Comparison of ENCODE assay signal across 9 cellular contexts in genomic region chr17:63918789-63919305, GRCh38. TPM values are rescaled to one million over a fixed set of nuclear protein-coding genes. Genes with fewer than 3 reads are reported as not detected.
DNase-seq lines count a peak whose midpoint lies in the region; ATAC-seq, FAIRE-seq and TF ChIP-seq lines count a peak whose summit lies in the region.
"Not testable (repeated sequence)": the region's sequence is repeated elsewhere in the genome, so short reads cannot be mapped to it uniquely, and the experiment has no call there.
"Had no signal": no experiment of that assay in that cellular context is flagged by ENCODE, and none has a peak within 500 bp of the region (broad histone marks: within the 10 kb centered on the region; RNA-seq: fewer than 3 reads in every experiment).

GH1 (minus strand) TSS chr17:63918839; CDS start chr17:63918776, 63 bp downstream.

- not testable (repeated sequence) for H3K36me3 ChIP-seq in CD4-positive, alpha-beta memory T cell (ENCODE audit: insufficient read depth, low read length); HUES64 (ENCODE audit: insufficient read depth, low read length); OCI-LY1 (ENCODE audit: insufficient read depth, low read length); kidney (ENCODE audit: control insufficient read depth in 1 of 2, insufficient read depth in 2 of 2, low read length in 2 of 2); neural progenitor cell

- FAIRE-seq in kidney (lab: Jason Lieb, UNC), result not testable (repeated sequence)

- TF ChIP-seq CTCF in OCI-LY1 (IDR thresholded peaks at IDR 0.05; ENCODE audit: low read length); WTC11 (IDR thresholded peaks at IDR 0.05); kidney (IDR thresholded peaks at IDR 0.05; ENCODE audit: borderline replicate concordance, extremely low read depth, insufficient read depth); neural progenitor cell (IDR thresholded peaks at IDR 0.05): not testable (repeated sequence)

- not testable (repeated sequence) for H3K27ac ChIP-seq in CD4-positive, alpha-beta memory T cell (ENCODE audit: low read depth, low read length); HUES64 (ENCODE audit: low read depth, low read length); kidney (ENCODE audit: low read depth in 2 of 2, low read length in 2 of 2); neural progenitor cell
- H3K27ac ChIP-seq in OCI-LY1 (ENCODE audit: low read depth, low read length, poor library complexity, severe bottlenecking), result peak within 1 kb of the TSS; percentile 86

- not testable (repeated sequence) for ATAC-seq in WTC11; effector memory CD8-positive, alpha-beta T cell (replicated peaks)

- not testable (repeated sequence) for H3K4me1 ChIP-seq in CD4-positive, alpha-beta memory T cell (ENCODE audit: insufficient read depth, low read length); HUES64 (ENCODE audit: insufficient read depth, low read length); kidney (ENCODE audit: control insufficient read depth in 1 of 2, insufficient read depth in 1 of 2, low read depth in 1 of 2, low read length in 2 of 2); neural progenitor cell
- H3K4me1 ChIP-seq in OCI-LY1 (ENCODE audit: insufficient read depth, low read length, severe bottlenecking), result peaks cover 59% of the 10 kb centered on the region

- H3K4me1 Mint-ChIP-seq in CD4-positive, alpha-beta memory T cell, result not testable (repeated sequence)
- H3K4me1 Mint-ChIP-seq in WTC11, result peaks cover 16% of the 10 kb centered on the region
- peaks cover 6 to 12% of the 10 kb centered on the region in 2 donors for H3K4me1 Mint-ChIP-seq in effector memory CD8-positive, alpha-beta T cell (ENCODE audit: low read depth in 2 of 2)
- peaks cover 11% of the 10 kb centered on the region for H3K4me1 Mint-ChIP-seq in neural progenitor cell

- not testable (repeated sequence) for H3K79me2 ChIP-seq in OCI-LY1 (ENCODE audit: insufficient read depth, low read length); neural progenitor cell (ENCODE audit: low read depth)

- not testable (repeated sequence) for DNase-seq in CD4-positive, alpha-beta memory T cell; WTC11 (ENCODE audit: low spot score); effector memory CD8-positive, alpha-beta T cell; neural progenitor cell (ENCODE audit: low spot score)
- peak; percentile 56 for DNase-seq in kidney

- H2AFZ ChIP-seq in OCI-LY1 (ENCODE audit: low read length), result not testable (repeated sequence)
- H2AFZ ChIP-seq in neural progenitor cell (replicated peaks), result peak within 1 kb of the TSS; percentile 89

- H3K4me3 Mint-ChIP-seq in CD4-positive, alpha-beta memory T cell; neural progenitor cell: not testable (repeated sequence)
- H3K4me3 Mint-ChIP-seq in WTC11, result peak within 1 kb of the TSS; percentile 46
- peak within 1 kb of the TSS in 1 of 2 donors; percentile 2 for H3K4me3 Mint-ChIP-seq in effector memory CD8-positive, alpha-beta T cell

- not testable (repeated sequence) for H3K27me3 Mint-ChIP-seq in CD4-positive, alpha-beta memory T cell; WTC11 (ENCODE audit: low read depth); effector memory CD8-positive, alpha-beta T cell
- peaks cover 13% of the 10 kb centered on the region for H3K27me3 Mint-ChIP-seq in neural progenitor cell (ENCODE audit: insufficient read depth, low read depth)

- H3K9ac ChIP-seq in HUES64 (ENCODE audit: low read depth, low read length); kidney (ENCODE audit: low read length in 2 of 2); neural progenitor cell: not testable (repeated sequence)
- H3K9ac ChIP-seq in OCI-LY1 (ENCODE audit: low read length), result peak within 1 kb of the TSS; percentile 45; the same call in 1 of the 2 replicates

- not testable (repeated sequence) for H3K4me3 ChIP-seq in CD4-positive, alpha-beta memory T cell (ENCODE audit: low read length in 2 of 2); kidney (ENCODE audit: low read length in 2 of 2); neural progenitor cell
- H3K4me3 ChIP-seq in HUES64 (ENCODE audit: low read length) (peak within 1 kb of the TSS; percentile 43), OCI-LY1 (ENCODE audit: low read depth, low read length, poor library complexity, severe bottlenecking) (peak within 1 kb of the TSS; percentile 26)

- WGBS in HUES64, result 62% methylated on average over 8 of the region's 10 CpGs

- not testable (repeated sequence) for H3K9me3 ChIP-seq in CD4-positive, alpha-beta memory T cell (ENCODE audit: control insufficient read depth in 1 of 2, low read length in 2 of 2); HUES64 (ENCODE audit: insufficient read depth, low read depth, low read length); OCI-LY1 (ENCODE audit: low read length); kidney (ENCODE audit: control insufficient read depth in 1 of 2, low read length in 2 of 2); neural progenitor cell (ENCODE audit: low read depth)

- H3K36me3 Mint-ChIP-seq in CD4-positive, alpha-beta memory T cell; WTC11; effector memory CD8-positive, alpha-beta T cell (ENCODE audit: insufficient read depth); neural progenitor cell: not testable (repeated sequence)

- H3K9me3 Mint-ChIP-seq in CD4-positive, alpha-beta memory T cell; WTC11; effector memory CD8-positive, alpha-beta T cell; neural progenitor cell: not testable (repeated sequence)

- not testable (repeated sequence) for H3F3A ChIP-seq in OCI-LY1 (ENCODE audit: insufficient read depth, low read length); neural progenitor cell (ENCODE audit: low read depth)

- H3K27me3 ChIP-seq in CD4-positive, alpha-beta memory T cell (ENCODE audit: insufficient read depth, low read length); HUES64 (ENCODE audit: insufficient read depth, low read length); OCI-LY1 (ENCODE audit: insufficient read depth, low read length); neural progenitor cell: not testable (repeated sequence)

- POLR2A ChIA-PET in CD4-positive, alpha-beta memory T cell (lab: Charles Lee; ENCODE audit: partially characterized antibody), result interaction anchor here (0.9 to 3.8 kb wide), 13 partner anchors 13 to 227 kb away, joined by 3 to 46 read pairs (median 7); partner anchors contain the start of genes CD79B, ERN1 and ICAM2
- POLR2A ChIA-PET in WTC11 (lab: Charles Lee), result interaction anchor here (0.6 to 1.4 kb wide), 4 partner anchors 28 to 224 kb away, joined by 3 to 9 read pairs (median 4); no protein-coding TSS in a partner anchor

- peak within 1 kb of the TSS; percentile 57 for H3K4me2 ChIP-seq in OCI-LY1 (ENCODE audit: low read length)
- H3K4me2 ChIP-seq in neural progenitor cell, result peak within 1 kb of the TSS; percentile 49

- H4K20me1 ChIP-seq in OCI-LY1 (ENCODE audit: insufficient read depth, low read length); neural progenitor cell (ENCODE audit: low read depth): not testable (repeated sequence)

- not testable (repeated sequence) for H3K9me2 ChIP-seq in OCI-LY1 (ENCODE audit: low read depth, low read length)

- peak within 1 kb of the TSS in 6 of 7 donors; percentile 38 to 87 (median 62) for H3K27ac Mint-ChIP-seq in CD4-positive, alpha-beta memory T cell
- H3K27ac Mint-ChIP-seq in WTC11, neural progenitor cell: not testable (repeated sequence)
- H3K27ac Mint-ChIP-seq in effector memory CD8-positive, alpha-beta T cell, result peak within 1 kb of the TSS; percentile 23 to 63

- intact Hi-C loops in CD4-positive, alpha-beta memory T cell (cut with micrococcal nuclease), result loop anchor here (1.0 to 5.0 kb wide), 5 partner anchors 27 to 363 kb away; partner anchors contain the start of gene ERN1
- intact Hi-C loops in kidney (cut with DNase I), result loop anchor here (10.0 kb wide), 2 partner anchors 96 to 216 kb away; partner anchors contain the start of gene ERN1

- CTCF ChIA-PET in CD4-positive, alpha-beta memory T cell (lab: Charles Lee; ENCODE audit: partially characterized antibody), result interaction anchor here (0.8 to 14.7 kb wide), 48 partner anchors 11 to 363 kb away, joined by 3 to 351 read pairs (median 5); partner anchors contain the start of genes CD79B, ERN1 and ICAM2
- CTCF ChIA-PET in WTC11 (lab: Charles Lee), result interaction anchor here (0.6 to 4.5 kb wide), 47 partner anchors 8 to 356 kb away, joined by 3 to 170 read pairs (median 12); partner anchors contain the start of genes CD79B, CSH2, CSHL1 and ERN1

RNA-seq across cellular contexts. Expression of gene GH1, which starts in this region (rescaled TPM):
- total RNA-seq in CD4-positive, alpha-beta memory T cell, result not detected
- not detected for polyA plus RNA-seq in CD4-positive, alpha-beta memory T cell
- polyA plus RNA-seq in HUES64 (2013, experiment 1 of 2), result not detected
- not detected for polyA plus RNA-seq in HUES64 (2013, experiment 2 of 2)
- total RNA-seq in WTC11 (2021) (not detected in 3 replicates), kidney (not detected), neural progenitor cell (ENCODE audit: low replicate concordance) (not detected in 2 replicates)
- polyA plus RNA-seq in kidney (ENCODE audit: insufficient read depth, low read depth, low replicate concordance), result not detected
- total RNA-seq: Daoy, RPMI7951 had no signal

Comparison
In these comparisons a context has a peak if more than half of its experiments do, and no peak if none do; other contexts are left out.
1. Peak in DNase-seq in kidney; RNA of the gene not detected or under 1 TPM.